18 cellular contexts compared by ENCODE assay signal in the genomic region with DNA sequence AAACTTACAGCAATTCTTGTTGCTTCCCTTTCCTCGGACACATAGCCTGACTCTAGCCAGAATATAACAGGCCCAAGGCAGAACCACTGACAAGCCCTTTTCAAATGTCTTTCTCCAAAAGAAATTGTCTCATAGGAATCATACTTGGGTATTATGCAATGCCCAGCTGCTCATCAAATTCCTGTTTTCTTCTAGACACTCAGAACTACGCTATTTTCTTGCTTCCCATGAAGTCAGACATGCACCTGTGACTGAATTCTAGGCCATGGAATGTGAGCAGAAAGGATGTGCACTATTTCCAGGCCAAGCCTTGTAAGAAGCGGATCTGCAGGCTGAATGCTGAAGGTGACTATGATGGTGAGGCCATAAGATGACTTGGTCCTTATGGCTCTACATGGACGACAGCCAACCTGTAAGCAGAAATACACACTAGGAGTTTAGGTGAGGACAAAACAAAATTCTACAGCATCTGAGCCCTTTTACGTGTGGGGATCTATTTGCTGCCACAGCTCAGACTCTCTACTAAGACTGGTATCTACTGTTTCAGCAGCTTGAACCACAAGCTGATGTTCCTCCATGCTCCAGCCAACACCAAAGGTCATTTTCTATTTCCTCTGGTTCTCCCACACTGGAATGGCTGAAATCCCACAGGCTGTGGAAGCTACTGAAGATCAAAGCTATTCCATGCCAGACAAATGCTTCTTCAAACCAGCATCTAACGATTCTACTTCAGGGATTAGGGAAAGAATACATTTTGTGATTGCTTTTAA.
A peak's percentile ranks its signal among the peaks of the same experiment; 100 is the strongest.
DNase-seq lines count a peak whose midpoint lies in the region; ATAC-seq, FAIRE-seq and TF ChIP-seq lines count a peak whose summit lies in the region.
"Had no signal": no experiment of that assay in that cellular context is flagged by ENCODE, and none has a peak within 500 bp of the region (broad histone marks: within the 10 kb centered on the region; RNA-seq: fewer than 3 reads in every experiment).

No MANE protein-coding gene starts in this region.

- H3K27me3 ChIP-seq in astrocyte (ENCODE audit: insufficient read depth, low read length) = no peaks in the 10 kb centered on the region
- no peaks in the 10 kb centered on the region for H3K27me3 ChIP-seq in left lung
- H3K27me3 ChIP-seq: BLaER1 treated with 17β-estradiol and CSF1 and Interleukin-3, amounts not matched to agents 10 nM and 100 nM had no signal

- no peaks in the 10 kb centered on the region for H3K36me3 ChIP-seq in astrocyte (ENCODE audit: insufficient read depth, low read length)
- no peaks in the 10 kb centered on the region for H3K36me3 ChIP-seq in left lung
- H3K36me3 ChIP-seq: BLaER1 treated with 17β-estradiol and CSF1 and Interleukin-3, amounts not matched to agents 10 nM and 100 nM had no signal

- H3K9ac ChIP-seq in astrocyte (ENCODE audit: low read length) = no peak overlapping the region
- H3K9ac ChIP-seq: BLaER1 treated with 17β-estradiol and CSF1 and Interleukin-3, amounts not matched to agents 10 nM and 100 nM had no signal

- H3K27me3 Mint-ChIP-seq in astrocyte (ENCODE audit: low read depth, unreplicated experiment) = no peaks in the 10 kb centered on the region
- H3K27me3 Mint-ChIP-seq: CD4-positive, alpha-beta T cell had no signal

- ATAC-seq in left lung (peak; percentile 42), Right ventricle myocardium superior (ENCODE audit: poor library complexity) (no peak)
- ATAC-seq: GM12878, HCT116 had no signal

- DNase-seq in AG09309 (ENCODE audit: low read depth) = peak; percentile 55
- peak; percentile 41 for DNase-seq in NCI-H226
- peak; percentile 32 for DNase-seq in astrocyte (ENCODE audit: low read depth)
- DNase-seq in left lung = no peak
- DNase-seq in Right ventricle myocardium superior = no peak
- no peak for DNase-seq in effector CD8-positive, alpha-beta T cell (lab: John Stamatoyannopoulos, UW)
- no peak for DNase-seq in NCI-H748 (lab: John Stamatoyannopoulos, UW; ENCODE audit: unreplicated experiment)
- no peak for DNase-seq in substantia nigra (lab: John Stamatoyannopoulos, UW)
- DNase-seq: 8988T; Calu3; CD4-positive, alpha-beta T cell; DMS 273 treated with DMSO at 0.1 percent for 48 hours had no signal

- no peak overlapping the region for H3K4me3 Mint-ChIP-seq in astrocyte (ENCODE audit: unreplicated experiment)
- H3K4me3 Mint-ChIP-seq: CD4-positive, alpha-beta T cell had no signal

- H3K4me2 ChIP-seq in astrocyte (ENCODE audit: low read length) = no peak overlapping the region
- H3K4me2 ChIP-seq: BLaER1 treated with 17β-estradiol and CSF1 and Interleukin-3, amounts not matched to agents 10 nM and 100 nM had no signal

- peaks cover 3% of the 10 kb centered on the region for H3K9me3 Mint-ChIP-seq in astrocyte (ENCODE audit: unreplicated experiment)

- H3K27ac ChIP-seq in astrocyte (ENCODE audit: low read depth, low read length) = no peak overlapping the region
- H3K27ac ChIP-seq in left lung = no peak overlapping the region
- H3K27ac ChIP-seq in substantia nigra (ENCODE audit: low read depth, low read length, poor library complexity, severe bottlenecking) = no peak overlapping the region
- H3K27ac ChIP-seq: BLaER1 treated with 17β-estradiol and CSF1 and Interleukin-3, amounts not matched to agents 10 nM and 100 nM; HL-60 had no signal

- H3K4me3 ChIP-seq in AG09309 (ENCODE audit: control insufficient read depth, low read depth, low read length) (no peak overlapping the region), astrocyte (ENCODE audit: insufficient read depth, low read depth, low read length) (no peak overlapping the region), left lung (no peak overlapping the region)
- H3K4me3 ChIP-seq: BLaER1 treated with 17β-estradiol and CSF1 and Interleukin-3, amounts not matched to agents 10 nM and 100 nM; GM12878 had no signal

- FAIRE-seq in astrocyte (lab: Jason Lieb, UNC) = no peak
- FAIRE-seq: GM12878, GM18507, H54 had no signal

- no peaks in the 10 kb centered on the region for H3K79me2 ChIP-seq in astrocyte (ENCODE audit: insufficient read depth, low read length)

- H3K36me3 Mint-ChIP-seq in astrocyte (ENCODE audit: low read depth, unreplicated experiment) = no peaks in the 10 kb centered on the region

- H3K4me1 Mint-ChIP-seq in astrocyte (ENCODE audit: low read depth, unreplicated experiment) = no peaks in the 10 kb centered on the region

- H3K9me3 ChIP-seq in astrocyte (ENCODE audit: insufficient read depth, low read depth, low read length) (no peaks in the 10 kb centered on the region), left lung (peaks cover 0 to 3% of the 10 kb centered on the region in 2 donors)

- H4K20me1 ChIP-seq in astrocyte (ENCODE audit: insufficient read depth, low read length) = no peaks in the 10 kb centered on the region
- H4K20me1 ChIP-seq: BLaER1 treated with 17β-estradiol and CSF1 and Interleukin-3, amounts not matched to agents 10 nM and 100 nM had no signal

- H2AFZ ChIP-seq in astrocyte (ENCODE audit: low read depth, low read length) = no peak overlapping the region

- H3K4me1 ChIP-seq in astrocyte (ENCODE audit: insufficient read depth, low read length) (no peaks in the 10 kb centered on the region), left lung (peaks cover 0 to 7% of the 10 kb centered on the region in 2 donors)

- TF ChIP-seq CTCF in AG09309 (IDR thresholded peaks at IDR 0.05; ENCODE audit: control insufficient read depth, insufficient read depth, low read depth, low read length, missing control alignments) (no peak), astrocyte (IDR thresholded peaks at IDR 0.05; ENCODE audit: insufficient read depth, low read depth, low read length) (no peak), left lung (IDR thresholded peaks at IDR 0.05) (no peak)

- intact Hi-C loops in left lung (cut with DNase I) = no loop called here
- intact Hi-C loops in Right ventricle myocardium superior (cut with DNase I) = no loop called here

- no peak overlapping the region for H3K27ac Mint-ChIP-seq in astrocyte (ENCODE audit: unreplicated experiment)
- H3K27ac Mint-ChIP-seq: CD4-positive, alpha-beta T cell had no signal

Comparison
In these comparisons a context has a peak if more than half of its experiments do, and no peak if none do; other contexts are left out.
1. DNase-seq: peak in AG09309 (single experiment), NCI-H226 (single experiment) and astrocyte (single experiment); none in left lung (0 of 2), Right ventricle myocardium superior (single experiment), effector CD8-positive, alpha-beta T cell (single experiment), NCI-H748 (single experiment) and substantia nigra (0 of 49).